In the genomic region with DNA sequence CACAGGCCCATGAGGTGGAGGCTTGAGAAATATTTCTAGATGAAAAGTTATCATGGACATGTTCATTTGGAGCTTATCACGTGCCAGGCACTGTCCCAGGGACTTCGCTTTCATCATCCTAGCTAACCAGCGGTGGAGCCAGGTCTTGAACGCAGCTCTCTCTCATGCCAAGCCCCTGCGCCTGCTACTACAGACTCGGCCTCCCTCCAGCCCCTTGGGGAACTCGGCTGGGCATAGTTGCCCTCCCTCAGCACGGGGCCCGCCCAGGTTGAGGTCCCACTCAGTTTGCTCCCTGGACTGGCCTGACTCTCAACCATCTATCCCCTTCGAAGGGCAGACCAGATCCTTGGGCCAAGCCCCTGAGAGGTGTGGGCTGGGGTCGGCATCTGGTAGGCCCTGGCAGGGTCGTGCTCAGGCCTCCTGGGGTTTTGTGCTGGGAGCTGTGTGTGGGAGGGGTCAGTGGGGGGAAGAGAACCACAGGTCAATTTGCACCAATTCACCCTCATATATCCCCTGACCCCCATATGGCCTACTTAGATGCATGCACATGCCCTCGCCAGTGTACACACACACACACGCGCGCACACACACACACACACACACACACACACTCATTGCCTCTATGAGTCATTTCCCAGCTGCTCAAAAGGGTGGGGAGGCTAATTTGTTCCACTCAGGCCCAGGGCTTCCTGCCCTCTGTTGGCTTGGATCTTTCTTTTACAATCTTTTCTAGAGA, we compare ENCODE assay signal across 6 cellular contexts. TPM values are rescaled to one million over a fixed set of nuclear protein-coding genes. Genes with fewer than 3 reads are reported as not detected.
DNase-seq lines count a peak whose midpoint lies in the region; ATAC-seq and TF ChIP-seq lines count a peak whose summit lies in the region.

No MANE protein-coding gene starts in this region.

- H3K36me3 ChIP-seq in esophagus squamous epithelium, result no peaks in the 10 kb centered on the region

- peaks cover 16% of the 10 kb centered on the region for H3K27me3 Mint-ChIP-seq in Calu3 (ENCODE audit: unreplicated experiment)
- no peaks in the 10 kb centered on the region for H3K27me3 Mint-ChIP-seq in T-helper 17 cell

- H3K9me3 ChIP-seq in T-helper 17 cell (ENCODE audit: control insufficient read depth, low read length, poor library complexity, severe bottlenecking), result no peaks in the 10 kb centered on the region
- no peaks in the 10 kb centered on the region for H3K9me3 ChIP-seq in esophagus squamous epithelium

- H3K4me1 ChIP-seq in esophagus squamous epithelium, result peaks cover 7 to 71% (median 31%) of the 10 kb centered on the region in 3 donors

- H3K36me3 Mint-ChIP-seq in Calu3 (ENCODE audit: insufficient read depth, unreplicated experiment) (peaks cover 5% of the 10 kb centered on the region), T-helper 17 cell (ENCODE audit: low read depth) (no peaks in the 10 kb centered on the region)

- H3K27ac Mint-ChIP-seq in Calu3 (ENCODE audit: unreplicated experiment), result no peak overlapping the region
- H3K27ac Mint-ChIP-seq in T-helper 17 cell, result peak overlapping the region; percentile 71

- H3K27me3 ChIP-seq in esophagus squamous epithelium, result peaks cover 0 to 21% (median 0%) of the 10 kb centered on the region in 4 donors

- peaks cover 4% of the 10 kb centered on the region for H3K9me3 Mint-ChIP-seq in Calu3 (ENCODE audit: low read depth, unreplicated experiment)

- WGBS in esophagus squamous epithelium, 2 donors, result 53 to 66% methylated on average over 11 to 15 of the region's 16 CpGs

- no peak overlapping the region for H3K4me3 ChIP-seq in esophagus squamous epithelium

- intact Hi-C loops in Calu3 (cut with micrococcal nuclease; ENCODE audit: unreplicated experiment) (no loop called here), esophagus squamous epithelium (cut with DNase I) (no loop called here)

- TF ChIP-seq CTCF in Calu3 (IDR thresholded peaks at IDR 0.05; ENCODE audit: unreplicated experiment), result no peak
- no peak for TF ChIP-seq CTCF in esophagus squamous epithelium (IDR thresholded peaks at IDR 0.05)

- CTCF ChIA-PET in Calu3 (lab: Charles Lee), result interaction anchor here (0.7 kb wide), 1 partner anchor 119 kb away, joined by 3 read pairs; no protein-coding TSS in a partner anchor

- H3K27ac ChIP-seq in esophagus squamous epithelium, result peak overlapping the region; percentile 40 to 86 (median 62)

- ATAC-seq in T-helper 17 cell (peak; percentile 96), GM18517 (IDR thresholded peaks at IDR 0.05; ENCODE audit: unreplicated experiment) (no peak)

- peak; percentile 38 for DNase-seq in Calu3
- DNase-seq in T-helper 17 cell, result peak in 2 of 3 donors; percentile 34 to 58
- no peak for DNase-seq in esophagus squamous epithelium (lab: John Stamatoyannopoulos, UW)
- peak in 2 of 3 donors; percentile 24 to 31 for DNase-seq in stimulated activated CD4-positive, alpha-beta T cell treated with anti-CD3 and anti-CD28 coated beads, TNF-alpha, amount 100 ng/mL, for 1 hour (ENCODE audit: low read depth in 3 of 3, low spot score in 1 of 3)
- no peak for DNase-seq in NCI-H345 treated with DMSO at 0.1 percent for 48 hours (lab: John Stamatoyannopoulos, UW; ENCODE audit: unreplicated experiment)

- H3K4me3 Mint-ChIP-seq in Calu3 (ENCODE audit: low read depth, unreplicated experiment), result no peak overlapping the region
- peak overlapping the region; percentile 37 for H3K4me3 Mint-ChIP-seq in T-helper 17 cell

- no peaks in the 10 kb centered on the region for H3K4me1 Mint-ChIP-seq in Calu3 (ENCODE audit: low read depth, unreplicated experiment)
- peaks cover 24% of the 10 kb centered on the region for H3K4me1 Mint-ChIP-seq in T-helper 17 cell

- no TSS peak for BruUV-seq in Calu3 (replicated peaks; lab: Mats Ljungman, UMichigan)

- no peak for TF ChIP-seq POLR2A in esophagus squamous epithelium (IDR thresholded peaks at IDR 0.05)

RNA-seq across cellular contexts. Expression of a gene that starts 12.1 kb away (rescaled TPM):
- total RNA-seq in Calu3 (2022) (not detected in 2 replicates), T-helper 17 cell (under 1 TPM; 0.02 to 0.16 TPM), esophagus squamous epithelium (under 1 TPM in 2 of 4 donors, not detected in 2; under 0.01 to 0.12 TPM)

RNA-seq across cellular contexts. Expression of a gene that starts 13.3 kb away (rescaled TPM):
- total RNA-seq in Calu3 (2022) (0.47 and 0.61 TPM in 2 replicates), T-helper 17 cell (1 to 10 TPM; 1.7 to 3.3 TPM), esophagus squamous epithelium (under 1 TPM in 1 of 4 donors, not detected in 3; 0.09 TPM)

RNA-seq across cellular contexts. Expression of a gene that starts 35.6 kb away (rescaled TPM):
- total RNA-seq in Calu3 (2022), result 3.6 and 4.4 TPM in 2 replicates
- total RNA-seq in T-helper 17 cell, result 100 to 1,000 TPM; 113 to 115 TPM
- 10 to 100 TPM in 2 of 4 donors, 1 to 10 TPM in 1, not detected in 1; 2.8 to 28.8 (median 11.8) TPM for total RNA-seq in esophagus squamous epithelium

RNA-seq across cellular contexts. Expression of a gene that starts 52.7 kb away (rescaled TPM):
- not detected in 2 replicates for total RNA-seq in Calu3 (2022)
- 10 to 100 TPM; 19.5 to 31.1 TPM for total RNA-seq in T-helper 17 cell
- total RNA-seq in esophagus squamous epithelium, result 1 to 10 TPM in 3 of 4 donors, not detected in 1; 1.1 to 2.0 (median 1.3) TPM

Comparison
In these comparisons a context has a peak if more than half of its experiments do, and no peak if none do; other contexts are left out.
1. DNase-seq: peak in Calu3 (single experiment), T-helper 17 cell (2 of 3) and stimulated activated CD4-positive, alpha-beta T cell treated with anti-CD3 and anti-CD28 coated beads, TNF-alpha, amount 100 ng/mL, for 1 hour (2 of 3); none in esophagus squamous epithelium (single experiment) and NCI-H345 treated with DMSO at 0.1 percent for 48 hours (single experiment).